Comparison of ENCODE assay signal across 31 cellular contexts in the genomic region with DNA sequence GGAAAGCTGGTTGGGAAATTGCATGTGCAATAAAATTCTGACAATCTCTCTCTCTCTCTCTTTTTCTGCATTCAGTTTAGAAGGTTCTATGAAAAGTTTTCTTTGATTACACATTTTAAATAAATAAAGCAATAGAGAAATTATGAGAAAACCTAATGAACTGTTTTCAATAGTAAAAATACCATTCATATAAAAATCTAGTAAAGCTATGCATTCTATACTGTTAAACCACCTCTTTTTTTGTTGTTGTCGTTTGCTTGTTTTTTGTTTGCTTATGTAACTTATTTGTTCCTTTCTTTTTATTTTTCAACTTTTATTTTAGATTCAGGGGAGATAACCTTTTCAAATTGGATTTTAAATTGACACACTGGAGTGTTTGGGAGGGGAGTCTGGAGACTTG. TPM values are rescaled to one million over a fixed set of nuclear protein-coding genes. Genes with fewer than 3 reads are reported as not detected.
"Had no signal": no experiment of that assay in that cellular context is flagged by ENCODE, and none has a peak within 500 bp of the region (broad histone marks: within the 10 kb centered on the region; RNA-seq: fewer than 3 reads in every experiment).

No MANE protein-coding gene starts in this region.

- H3K9me3 ChIP-seq: gastrocnemius medialis had no signal

- H3K27ac ChIP-seq: brain microvascular endothelial cell, esophagus muscularis mucosa, foreskin keratinocyte, gastrocnemius medialis, heart left ventricle had no signal

- H3K27me3 ChIP-seq: brain microvascular endothelial cell, foreskin keratinocyte, gastrocnemius medialis, heart left ventricle had no signal

- H3K4me3 ChIP-seq: esophagus muscularis mucosa, gastrocnemius medialis, heart left ventricle had no signal

- FAIRE-seq: astrocyte had no signal

- H3K4me1 ChIP-seq: esophagus muscularis mucosa, foreskin keratinocyte, gastrocnemius medialis, heart left ventricle had no signal

- ATAC-seq: activated T-cell treated with anti-CD3 and anti-CD28 coated beads, Interleukin-2, amount 50 U/mL, for 4 hours; activated T-helper 17 cell treated with anti-CD3 and anti-CD28 coated beads, Interleukin-2, amount 50 U/mL, for 72 hours; effector memory CD8-positive, alpha-beta T cell; foreskin keratinocyte; gastrocnemius medialis; heart left ventricle; T-helper 17 cell had no signal

- DNase-seq: activated CD4-positive, alpha-beta memory T cell treated with anti-CD3 and anti-CD28 coated beads, Interleukin-2, amount 10 ng/mL, durations not matched to agents 7 days and 5 days; activated CD4-positive, alpha-beta T cell treated with anti-CD3 and anti-CD28 coated beads for 1 hour; activated CD4-positive, alpha-beta T cell treated with anti-CD3 and anti-CD28 coated beads for 4 hours; activated CD4-positive, alpha-beta T cell treated with anti-CD3 and anti-CD28 coated beads, Interleukin-2, amount 10 ng/mL, durations not matched to agents 7 days and 5 days; activated CD4-positive, alpha-beta T cell treated with anti-CD3 and anti-CD28 coated beads, Interleukin-2, amount 50 U/mL, for 4 hours; activated CD4-positive, CD25-positive, alpha-beta regulatory T cell; activated effector memory CD4-positive, alpha-beta T cell treated with Interleukin-2 at 50 U/mL for 16 hours; activated gamma-delta T cell treated with Interleukin-2 at 50 U/mL for 16 hours; activated naive CD4-positive, alpha-beta T cell treated with anti-CD3 and anti-CD28 coated beads, Interleukin-2, amount 50 U/mL, for 16 hours; activated naive CD4-positive, alpha-beta T cell treated with Interleukin-2 at 50 U/mL for 16 hours; activated T-cell treated with anti-CD3 and anti-CD28 coated beads, Interleukin-2, amount 50 U/mL, for 4 hours; amniotic stem cell; anterior cingulate cortex; brain microvascular endothelial cell; cortex of kidney; dermis blood vessel endothelial cell; effector CD4-positive, alpha-beta T cell; effector memory CD8-positive, alpha-beta T cell; foreskin keratinocyte; gastrocnemius medialis; glutamatergic neuron; heart left ventricle; T-helper 17 cell; T1000 had no signal

- H3K36me3 ChIP-seq: brain microvascular endothelial cell, esophagus muscularis mucosa, gastrocnemius medialis, heart left ventricle had no signal

RNA-seq across cellular contexts. Expression of a gene that starts 14.1 kb away (rescaled TPM):
- total RNA-seq: activated CD4-positive, alpha-beta memory T cell treated with anti-CD3 and anti-CD28 coated beads, Interleukin-2, amount 10 ng/mL, durations not matched to agents 7 days and 5 days; activated CD4-positive, alpha-beta T cell treated with anti-CD3 and anti-CD28 coated beads, Interleukin-2, amount 10 ng/mL, durations not matched to agents 7 days and 5 days; activated T-cell treated with anti-CD3 and anti-CD28 coated beads, Interleukin-2, amount 50 U/mL, for 4 hours; activated T-helper 17 cell treated with anti-CD3 and anti-CD28 coated beads, Interleukin-2, amount 50 U/mL, for 72 hours; astrocyte; bronchial epithelial cell; cardiac septum; cerebellum; esophagus muscularis mucosa; foreskin keratinocyte; gastrocnemius medialis; heart left ventricle had no signal
- polyA plus RNA-seq: adipose tissue, foreskin keratinocyte, heart left ventricle had no signal

RNA-seq across cellular contexts. Expression of a gene that starts 56.1 kb away (rescaled TPM):
- total RNA-seq: dermis blood vessel endothelial cell had no signal
